Comparison of ENCODE assay signal across 1 cellular context in genomic region chr7:141737836-141738591, GRCh38.
TF ChIP-seq lines count a peak whose summit lies in the region.

Gene SSBP1 (plus strand): TSS chr7:141738358. CDS start chr7:141739167, 809 bp downstream.

TF ChIP-seq in HepG2, 621 proteins besides CTCF, POLR2A, EP300 and RAD21 (continued from another document and continues in another):
- TF ChIP-seq HOMEZ (CRISPR knock-in tag; IDR thresholded peaks at IDR 0.05; ENCODE audit: low read depth) (peak; percentile 85; the same call in 1 of the 2 replicates), ZBTB4 (CRISPR knock-in tag; IDR thresholded peaks at IDR 0.05; ENCODE audit: borderline replicate concordance) (no peak; the same call in 1 of the 2 replicates), SNAI1 (CRISPR knock-in tag; IDR thresholded peaks at IDR 0.05; ENCODE audit: borderline replicate concordance) (no peak), ZNF224 (CRISPR knock-in tag; IDR thresholded peaks at IDR 0.05) (peak; percentile 73; the same call in 1 of the 2 replicates), HNRNPH1 (optimal IDR thresholded peaks at IDR 0.05; ENCODE audit: low read depth, low read length) (no peak), ZNF432 (CRISPR knock-in tag; IDR thresholded peaks at IDR 0.05; ENCODE audit: borderline replicate concordance) (no peak), ZNF816 (CRISPR knock-in tag; IDR thresholded peaks at IDR 0.05; ENCODE audit: borderline replicate concordance) (peak; percentile 85; the same call in 1 of the 2 replicates), LRRFIP1 (CRISPR knock-in tag; conservative IDR thresholded peaks at IDR 0.05) (0 out of 2 replicates have a peak, but pooled peaks have one; percentile 22), ONECUT2 (CRISPR knock-in tag; IDR thresholded peaks at IDR 0.05) (no peak), ZNF350 (CRISPR knock-in tag; IDR thresholded peaks at IDR 0.05; ENCODE audit: borderline replicate concordance, low read depth) (peak; percentile 98), ZNF280B (CRISPR knock-in tag; IDR thresholded peaks at IDR 0.05; ENCODE audit: borderline replicate concordance) (peak; percentile 59; the same call in 1 of the 2 replicates), RBFOX2 (IDR thresholded peaks at IDR 0.05; ENCODE audit: low read depth, low read length) (peak; percentile 67), NCOA1 (CRISPR knock-in tag; IDR thresholded peaks at IDR 0.05) (no peak; the same call in 1 of the 2 replicates), THYN1 (CRISPR knock-in tag; IDR thresholded peaks at IDR 0.05; ENCODE audit: borderline replicate concordance, low read depth) (no peak), ZNF276 (CRISPR knock-in tag; IDR thresholded peaks at IDR 0.05; ENCODE audit: low read depth) (0 out of 2 replicates have a peak, but pooled peaks have one; percentile 55), ZNF225 (CRISPR knock-in tag; IDR thresholded peaks at IDR 0.05) (0 out of 2 replicates have a peak, but pooled peaks have one; percentile 64), MAFG (CRISPR knock-in tag; IDR thresholded peaks at IDR 0.05) (no peak), KDM2A (CRISPR knock-in tag; IDR thresholded peaks at IDR 0.05; ENCODE audit: borderline replicate concordance, low read depth) (peak; percentile 99), SKIL (CRISPR knock-in tag; IDR thresholded peaks at IDR 0.05; ENCODE audit: borderline replicate concordance) (no peak), HIC2 (CRISPR knock-in tag; IDR thresholded peaks at IDR 0.05; ENCODE audit: low read depth) (no peak), PHB2 (IDR thresholded peaks at IDR 0.05; ENCODE audit: partially characterized antibody) (no peak), ZNF558 (CRISPR knock-in tag; IDR thresholded peaks at IDR 0.05; ENCODE audit: borderline replicate concordance) (peak; percentile 84), DMAP1 (CRISPR knock-in tag; IDR thresholded peaks at IDR 0.05) (peak; percentile 89), HBP1 (CRISPR knock-in tag; IDR thresholded peaks at IDR 0.05; ENCODE audit: low read depth) (peak; percentile 83; the same call in 1 of the 2 replicates), REXO4 (CRISPR knock-in tag; IDR thresholded peaks at IDR 0.05; ENCODE audit: borderline replicate concordance) (no peak), KLF13 (CRISPR knock-in tag; IDR thresholded peaks at IDR 0.05) (no peak), SP5 (CRISPR knock-in tag; IDR thresholded peaks at IDR 0.05; ENCODE audit: borderline replicate concordance, low read depth) (no peak; the same call in 1 of the 2 replicates), DRAP1 (CRISPR knock-in tag; IDR thresholded peaks at IDR 0.05) (peak; percentile 15; the same call in 1 of the 2 replicates), HHEX (CRISPR knock-in tag; IDR thresholded peaks at IDR 0.05) (no peak), RBM22 (optimal IDR thresholded peaks at IDR 0.05; ENCODE audit: low read length) (no peak), AGO2 (optimal IDR thresholded peaks at IDR 0.05; ENCODE audit: low read depth, low read length) (no peak), ZNF747 (CRISPR knock-in tag; IDR thresholded peaks at IDR 0.05; ENCODE audit: borderline replicate concordance) (peak; percentile 86; the same call in 1 of the 2 replicates), ZNF12 (CRISPR knock-in tag; IDR thresholded peaks at IDR 0.05) (no peak; the same call in 1 of the 2 replicates), ZNF879 (CRISPR knock-in tag; IDR thresholded peaks at IDR 0.05) (no peak), PITX1 (CRISPR knock-in tag; IDR thresholded peaks at IDR 0.05) (peak; percentile 82; the same call in 1 of the 2 replicates), ZEB1 (IDR thresholded peaks at IDR 0.05; ENCODE audit: insufficient replicate concordance, low read depth) (peak; percentile 94), ZSCAN20 (CRISPR knock-in tag; IDR thresholded peaks at IDR 0.05; ENCODE audit: borderline replicate concordance) (no peak), RNF2 (conservative IDR thresholded peaks at IDR 0.05; ENCODE audit: low read depth) (no peak), THAP11 (CRISPR knock-in tag; IDR thresholded peaks at IDR 0.05) (peak; percentile 97), POLR2G (IDR thresholded peaks at IDR 0.05; ENCODE audit: low read depth, low read length) (peak; percentile 96), IKZF1 (IDR thresholded peaks at IDR 0.05) (no peak), RFXANK (CRISPR knock-in tag; IDR thresholded peaks at IDR 0.05) (no peak), EEA1 (CRISPR knock-in tag; IDR thresholded peaks at IDR 0.05; ENCODE audit: borderline replicate concordance) (no peak; the same call in 1 of the 2 replicates), POLR2AphosphoS5 (IDR thresholded peaks at IDR 0.05; ENCODE audit: low read depth, low read length) (peak; percentile 98), ARID2 (CRISPR knock-in tag; IDR thresholded peaks at IDR 0.05; ENCODE audit: borderline replicate concordance) (peak; percentile 80)
